ENCODE assay signal across 8 cellular contexts in the genomic region with DNA sequence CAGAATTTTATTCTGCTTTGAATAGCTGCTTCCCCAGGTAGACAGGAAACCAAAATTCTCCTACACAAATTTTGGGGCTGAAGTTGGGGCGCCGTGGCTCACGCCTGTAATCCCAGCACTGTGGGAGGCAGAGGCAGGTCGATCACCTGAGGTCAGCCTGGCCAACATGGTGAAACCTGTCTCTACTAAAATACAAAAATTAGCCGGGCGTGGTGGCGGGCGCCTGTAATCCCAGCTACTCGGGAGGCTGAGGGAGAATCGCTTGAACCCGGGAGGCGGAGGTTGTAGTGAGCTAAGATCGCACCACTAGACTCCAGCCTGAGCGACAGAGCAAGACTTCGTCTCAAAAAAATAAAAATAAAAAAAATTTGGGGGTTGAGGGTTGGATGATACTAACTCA. TPM values are rescaled to one million over a fixed set of nuclear protein-coding genes. Genes with fewer than 3 reads are reported as not detected.
DNase-seq lines count a peak whose midpoint lies in the region; ATAC-seq and TF ChIP-seq lines count a peak whose summit lies in the region.
"Not testable (repeated sequence)": the region's sequence is repeated elsewhere in the genome, so short reads cannot be mapped to it uniquely, and the experiment has no call there.

No MANE protein-coding gene starts in this region.

- H3K27ac ChIP-seq in A673 (ENCODE audit: low read depth, low read length, poor library complexity, severe bottlenecking): peak overlapping the region; percentile 96
- H3K27ac ChIP-seq in HEK293 (ENCODE audit: extremely low read depth, low read depth, low read length): peak overlapping the region; percentile 89; the same call in 1 of the 2 replicates
- H3K27ac ChIP-seq in SK-N-MC: peak overlapping the region; percentile 87
- H3K27ac ChIP-seq in effector memory CD4-positive, alpha-beta T cell (ENCODE audit: insufficient read depth, low read length, poor library complexity, severe bottlenecking): peak overlapping the region; percentile 96
- H3K27ac ChIP-seq in iPS-18a (ENCODE audit: low read length): peak overlapping the region; percentile 92

- CTCF ChIA-PET in A673 (lab: Charles Lee); HEK293 (lab: Yijun Ruan, JAX): not testable (repeated sequence)

- H3K4me3 ChIP-seq in A673 (ENCODE audit: low read depth, low read length, poor library complexity, severe bottlenecking) (peak overlapping the region; percentile 97), SK-N-MC (peak overlapping the region; percentile 97), iPS-18a (ENCODE audit: low read length) (peak overlapping the region; percentile 95)
- not testable (repeated sequence) for H3K4me3 ChIP-seq in HEK293 (ENCODE audit: low read depth, low read length); effector memory CD4-positive, alpha-beta T cell (ENCODE audit: insufficient read depth, low read depth, low read length, poor library complexity, severe bottlenecking)

- H3K27me3 ChIP-seq in A673 (replicated peaks; ENCODE audit: insufficient read depth, low read depth, low read length, poor library complexity); effector memory CD4-positive, alpha-beta T cell (replicated peaks; ENCODE audit: control insufficient read depth, insufficient read depth, low read length, poor library complexity, severe bottlenecking); iPS-18a (ENCODE audit: control insufficient read depth, insufficient read depth, low read length): not testable (repeated sequence)

- intact Hi-C loops in A673 (cut with micrococcal nuclease; ENCODE audit: unreplicated experiment): not testable (repeated sequence)

- H3K27me3 Mint-ChIP-seq in activated naive CD8-positive, alpha-beta T cell; natural killer cell treated with Interleukin-12 subunit alpha and Interleukin-12 subunit beta and Interleukin-15 and Interleukin-18, amount 100 ng/mL, for 72 hours: not testable (repeated sequence)

- not testable (repeated sequence) for H3K4me1 ChIP-seq in A673 (ENCODE audit: insufficient read depth, low read length, poor library complexity, severe bottlenecking); HEK293 (ENCODE audit: control insufficient read depth, insufficient read depth, low read length); iPS-18a (ENCODE audit: control insufficient read depth, low read depth, low read length)
- peaks cover 29% of the 10 kb centered on the region for H3K4me1 ChIP-seq in effector memory CD4-positive, alpha-beta T cell (ENCODE audit: control insufficient read depth, insufficient read depth, low read length, poor library complexity, severe bottlenecking)

- H3K9me3 Mint-ChIP-seq in activated naive CD8-positive, alpha-beta T cell (ENCODE audit: low read depth); natural killer cell treated with Interleukin-12 subunit alpha and Interleukin-12 subunit beta and Interleukin-15 and Interleukin-18, amount 100 ng/mL, for 72 hours; stimulated activated effector memory CD8-positive, alpha-beta T cell treated with anti-CD3 and anti-CD28 coated beads, Interleukin-12 subunit alpha, Interleukin-12 subunit beta, amount 100 ng/mL, for 72 hours: not testable (repeated sequence)

- H3K4me1 Mint-ChIP-seq in activated naive CD8-positive, alpha-beta T cell (ENCODE audit: low read depth): peaks cover 34% of the 10 kb centered on the region
- peaks cover 31 to 45% of the 10 kb centered on the region in 2 donors for H3K4me1 Mint-ChIP-seq in natural killer cell treated with Interleukin-12 subunit alpha and Interleukin-12 subunit beta and Interleukin-15 and Interleukin-18, amount 100 ng/mL, for 72 hours (ENCODE audit: low read depth in 2 of 2)
- peaks cover 30% of the 10 kb centered on the region for H3K4me1 Mint-ChIP-seq in stimulated activated effector memory CD8-positive, alpha-beta T cell treated with anti-CD3 and anti-CD28 coated beads, Interleukin-12 subunit alpha, Interleukin-12 subunit beta, amount 100 ng/mL, for 72 hours

- not testable (repeated sequence) for BruUV-seq in A673 (replicated peaks; lab: Mats Ljungman, UMichigan)

- H3K9ac ChIP-seq in SK-N-MC (ENCODE audit: insufficient read length): peak overlapping the region; percentile 86
- H3K9ac ChIP-seq in iPS-18a (ENCODE audit: low read length): peak overlapping the region; percentile 97

- POLR2A ChIA-PET in A673 (lab: Charles Lee; ENCODE audit: low non-redundant PET): not testable (repeated sequence)
- POLR2A ChIA-PET in HEK293 (lab: Yijun Ruan, JAX): interaction anchor here (0.7 to 1.5 kb wide), 3 partner anchors 12 to 74 kb away, joined by 3 to 8 read pairs (median 4); partner anchors contain the start of gene HNRNPH1

- DNase-seq in A673 (ENCODE audit: low spot score); SK-N-MC (ENCODE audit: low read depth, low spot score); effector memory CD4-positive, alpha-beta T cell; natural killer cell treated with Interleukin-12 subunit alpha and Interleukin-12 subunit beta and Interleukin-15 and Interleukin-18, amount 100 ng/mL, for 72 hours (ENCODE audit: low spot score); stimulated activated effector memory CD8-positive, alpha-beta T cell treated with anti-CD3 and anti-CD28 coated beads, Interleukin-12 subunit alpha, Interleukin-12 subunit beta, amount 100 ng/mL, for 72 hours (ENCODE audit: low spot score in 2 of 2): not testable (repeated sequence)

- H3K36me3 ChIP-seq in A673 (ENCODE audit: insufficient read depth, low read length, poor library complexity, severe bottlenecking) (peaks cover 17% of the 10 kb centered on the region), HEK293 (ENCODE audit: control insufficient read depth in 2 of 2, insufficient read depth in 1 of 2, low read length in 2 of 2) (peaks cover 14 to 15% of the 10 kb centered on the region in 2 experiments), SK-N-MC (ENCODE audit: insufficient read depth, low read length) (peaks cover 19% of the 10 kb centered on the region)
- not testable (repeated sequence) for H3K36me3 ChIP-seq in effector memory CD4-positive, alpha-beta T cell (ENCODE audit: control insufficient read depth, insufficient read depth, low read length); iPS-18a (ENCODE audit: control insufficient read depth, low read depth, low read length)

- H3K4me3 Mint-ChIP-seq in activated naive CD8-positive, alpha-beta T cell: peak overlapping the region; percentile 95
- H3K4me3 Mint-ChIP-seq in natural killer cell treated with Interleukin-12 subunit alpha and Interleukin-12 subunit beta and Interleukin-15 and Interleukin-18, amount 100 ng/mL, for 72 hours: peak overlapping the region; percentile 97
- peak overlapping the region; percentile 94 for H3K4me3 Mint-ChIP-seq in stimulated activated effector memory CD8-positive, alpha-beta T cell treated with anti-CD3 and anti-CD28 coated beads, Interleukin-12 subunit alpha, Interleukin-12 subunit beta, amount 100 ng/mL, for 72 hours

- not testable (repeated sequence) for H3K9me3 ChIP-seq in A673 (ENCODE audit: low read depth, low read length, poor library complexity, severe bottlenecking); HEK293 (ENCODE audit: control insufficient read depth, insufficient read depth, low read depth, low read length); SK-N-MC (ENCODE audit: low read depth, low read length); effector memory CD4-positive, alpha-beta T cell (ENCODE audit: control insufficient read depth, low read length); iPS-18a (ENCODE audit: control insufficient read depth, low read depth, low read length)

- peak overlapping the region; percentile 100 for H3K27ac Mint-ChIP-seq in activated naive CD8-positive, alpha-beta T cell
- H3K27ac Mint-ChIP-seq in natural killer cell treated with Interleukin-12 subunit alpha and Interleukin-12 subunit beta and Interleukin-15 and Interleukin-18, amount 100 ng/mL, for 72 hours: peak overlapping the region; percentile 98 to 99
- peak overlapping the region; percentile 99 for H3K27ac Mint-ChIP-seq in stimulated activated effector memory CD8-positive, alpha-beta T cell treated with anti-CD3 and anti-CD28 coated beads, Interleukin-12 subunit alpha, Interleukin-12 subunit beta, amount 100 ng/mL, for 72 hours

- TF ChIP-seq CTCF in A673 (conservative IDR thresholded peaks at IDR 0.05; ENCODE audit: low read depth, low read length); HEK293 (tag by site-specific recombination; IDR thresholded peaks at IDR 0.05): not testable (repeated sequence)

- H3K36me3 Mint-ChIP-seq in activated naive CD8-positive, alpha-beta T cell: peaks cover 13% of the 10 kb centered on the region
- peaks cover 15% of the 10 kb centered on the region for H3K36me3 Mint-ChIP-seq in natural killer cell treated with Interleukin-12 subunit alpha and Interleukin-12 subunit beta and Interleukin-15 and Interleukin-18, amount 100 ng/mL, for 72 hours
- peaks cover 47% of the 10 kb centered on the region for H3K36me3 Mint-ChIP-seq in stimulated activated effector memory CD8-positive, alpha-beta T cell treated with anti-CD3 and anti-CD28 coated beads, Interleukin-12 subunit alpha, Interleukin-12 subunit beta, amount 100 ng/mL, for 72 hours

- not testable (repeated sequence) for ATAC-seq in natural killer cell treated with Interleukin-12 subunit alpha and Interleukin-12 subunit beta and Interleukin-15 and Interleukin-18, amount 100 ng/mL, for 72 hours; stimulated activated effector memory CD8-positive, alpha-beta T cell treated with anti-CD3 and anti-CD28 coated beads, Interleukin-12 subunit alpha, Interleukin-12 subunit beta, amount 100 ng/mL, for 72 hours

RNA-seq across cellular contexts. Expression of gene CANX, which starts 1.2 kb away (rescaled TPM):
- 598 and 609 TPM in 2 replicates for total RNA-seq in A673 (2021)
- total RNA-seq in natural killer cell treated with Interleukin-12 subunit alpha and Interleukin-12 subunit beta and Interleukin-15 and Interleukin-18, amount 100 ng/mL, for 72 hours: 100 to 1,000 TPM; 633 to 749 TPM

RNA-seq across cellular contexts. Expression of gene CBY3, which starts 16.7 kb away (rescaled TPM):
- not detected in 2 replicates for total RNA-seq in A673 (2021)
- 1 to 10 TPM in 1 of 2 donors, not detected in 1; 1.6 TPM for total RNA-seq in natural killer cell treated with Interleukin-12 subunit alpha and Interleukin-12 subunit beta and Interleukin-15 and Interleukin-18, amount 100 ng/mL, for 72 hours

RNA-seq across cellular contexts. Expression of gene MAML1, which starts 35.1 kb away (rescaled TPM):
- 34.3 and 34.4 TPM in 2 replicates for total RNA-seq in A673 (2021)
- 10 to 100 TPM; 31.4 to 41.1 TPM for total RNA-seq in natural killer cell treated with Interleukin-12 subunit alpha and Interleukin-12 subunit beta and Interleukin-15 and Interleukin-18, amount 100 ng/mL, for 72 hours
